In the genomic region with DNA sequence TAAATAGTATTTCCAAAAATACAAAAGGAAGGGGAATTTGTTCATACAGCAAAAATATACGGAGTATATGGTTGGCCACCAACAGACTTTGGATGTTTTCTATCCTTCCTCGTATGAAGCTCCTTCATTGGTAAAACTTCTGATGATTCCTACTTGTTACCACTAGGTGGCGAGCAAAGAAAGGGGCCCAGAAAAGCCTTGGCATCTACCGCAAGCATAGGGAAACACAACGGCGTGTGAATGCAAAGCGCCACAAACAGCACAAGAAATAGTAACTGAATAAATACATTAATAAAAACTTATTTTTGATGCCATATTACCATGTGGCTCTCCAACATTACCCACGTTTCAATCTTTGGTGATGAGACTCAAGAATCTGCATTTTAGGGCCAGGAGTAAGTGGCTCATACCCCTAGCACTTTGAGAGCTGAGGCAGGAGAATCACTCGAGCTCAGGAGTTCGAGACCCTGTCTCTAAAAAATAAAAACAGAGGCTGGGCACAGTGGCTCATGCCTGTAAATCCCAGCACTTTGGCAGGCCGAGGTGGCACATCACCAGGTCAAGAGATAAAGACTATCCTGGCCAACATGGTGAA, we compare ENCODE assay signal across 1 cellular context.
TF ChIP-seq lines count a peak whose summit lies in the region.

No MANE protein-coding gene starts in this region.

TF ChIP-seq in GM23338, 12 proteins besides CTCF, POLR2A, EP300 and RAD21 (continued from another document):
- TF ChIP-seq, protein P1, sequence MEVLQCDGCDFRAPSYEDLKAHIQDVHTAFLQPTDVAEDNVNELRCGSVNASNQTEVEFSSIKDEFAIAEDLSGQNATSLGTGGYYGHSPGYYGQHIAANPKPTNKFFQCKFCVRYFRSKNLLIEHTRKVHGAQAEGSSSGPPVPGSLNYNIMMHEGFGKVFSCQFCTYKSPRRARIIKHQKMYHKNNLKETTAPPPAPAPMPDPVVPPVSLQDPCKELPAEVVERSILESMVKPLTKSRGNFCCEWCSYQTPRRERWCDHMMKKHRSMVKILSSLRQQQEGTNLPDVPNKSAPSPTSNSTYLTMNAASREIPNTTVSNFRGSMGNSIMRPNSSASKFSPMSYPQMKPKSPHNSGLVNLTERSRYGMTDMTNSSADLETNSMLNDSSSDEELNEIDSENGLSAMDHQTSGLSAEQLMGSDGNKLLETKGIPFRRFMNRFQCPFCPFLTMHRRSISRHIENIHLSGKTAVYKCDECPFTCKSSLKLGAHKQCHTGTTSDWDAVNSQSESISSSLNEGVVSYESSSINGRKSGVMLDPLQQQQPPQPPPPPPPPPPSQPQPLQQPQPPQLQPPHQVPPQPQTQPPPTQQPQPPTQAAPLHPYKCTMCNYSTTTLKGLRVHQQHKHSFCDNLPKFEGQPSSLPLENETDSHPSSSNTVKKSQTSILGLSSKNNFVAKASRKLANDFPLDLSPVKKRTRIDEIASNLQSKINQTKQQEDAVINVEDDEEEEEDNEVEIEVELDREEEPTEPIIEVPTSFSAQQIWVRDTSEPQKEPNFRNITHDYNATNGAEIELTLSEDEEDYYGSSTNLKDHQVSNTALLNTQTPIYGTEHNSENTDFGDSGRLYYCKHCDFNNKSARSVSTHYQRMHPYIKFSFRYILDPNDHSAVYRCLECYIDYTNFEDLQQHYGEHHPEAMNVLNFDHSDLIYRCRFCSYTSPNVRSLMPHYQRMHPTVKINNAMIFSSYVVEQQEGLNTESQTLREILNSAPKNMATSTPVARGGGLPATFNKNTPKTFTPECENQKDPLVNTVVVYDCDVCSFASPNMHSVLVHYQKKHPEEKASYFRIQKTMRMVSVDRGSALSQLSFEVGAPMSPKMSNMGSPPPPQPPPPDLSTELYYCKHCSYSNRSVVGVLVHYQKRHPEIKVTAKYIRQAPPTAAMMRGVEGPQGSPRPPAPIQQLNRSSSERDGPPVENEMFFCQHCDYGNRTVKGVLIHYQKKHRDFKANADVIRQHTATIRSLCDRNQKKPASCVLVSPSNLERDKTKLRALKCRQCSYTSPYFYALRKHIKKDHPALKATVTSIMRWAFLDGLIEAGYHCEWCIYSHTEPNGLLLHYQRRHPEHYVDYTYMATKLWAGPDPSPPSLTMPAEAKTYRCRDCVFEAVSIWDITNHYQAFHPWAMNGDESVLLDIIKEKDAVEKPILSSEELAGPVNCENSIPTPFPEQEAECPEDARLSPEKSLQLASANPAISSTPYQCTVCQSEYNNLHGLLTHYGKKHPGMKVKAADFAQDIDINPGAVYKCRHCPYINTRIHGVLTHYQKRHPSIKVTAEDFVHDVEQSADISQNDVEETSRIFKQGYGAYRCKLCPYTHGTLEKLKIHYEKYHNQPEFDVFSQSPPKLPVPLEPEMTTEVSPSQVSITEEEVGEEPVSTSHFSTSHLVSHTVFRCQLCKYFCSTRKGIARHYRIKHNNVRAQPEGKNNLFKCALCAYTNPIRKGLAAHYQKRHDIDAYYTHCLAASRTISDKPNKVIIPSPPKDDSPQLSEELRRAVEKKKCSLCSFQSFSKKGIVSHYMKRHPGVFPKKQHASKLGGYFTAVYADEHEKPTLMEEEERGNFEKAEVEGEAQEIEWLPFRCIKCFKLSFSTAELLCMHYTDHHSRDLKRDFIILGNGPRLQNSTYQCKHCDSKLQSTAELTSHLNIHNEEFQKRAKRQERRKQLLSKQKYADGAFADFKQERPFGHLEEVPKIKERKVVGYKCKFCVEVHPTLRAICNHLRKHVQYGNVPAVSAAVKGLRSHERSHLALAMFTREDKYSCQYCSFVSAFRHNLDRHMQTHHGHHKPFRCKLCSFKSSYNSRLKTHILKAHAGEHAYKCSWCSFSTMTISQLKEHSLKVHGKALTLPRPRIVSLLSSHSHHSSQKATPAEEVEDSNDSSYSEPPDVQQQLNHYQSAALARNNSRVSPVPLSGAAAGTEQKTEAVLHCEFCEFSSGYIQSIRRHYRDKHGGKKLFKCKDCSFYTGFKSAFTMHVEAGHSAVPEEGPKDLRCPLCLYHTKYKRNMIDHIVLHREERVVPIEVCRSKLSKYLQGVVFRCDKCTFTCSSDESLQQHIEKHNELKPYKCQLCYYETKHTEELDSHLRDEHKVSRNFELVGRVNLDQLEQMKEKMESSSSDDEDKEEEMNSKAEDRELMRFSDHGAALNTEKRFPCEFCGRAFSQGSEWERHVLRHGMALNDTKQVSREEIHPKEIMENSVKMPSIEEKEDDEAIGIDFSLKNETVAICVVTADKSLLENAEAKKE (CRISPR knock-in tag; IDR thresholded peaks at IDR 0.05) = no peak
- TF ChIP-seq ZNF114 (CRISPR knock-in tag; IDR thresholded peaks at IDR 0.05) (no peak), CREB1 (CRISPR knock-in tag; IDR thresholded peaks at IDR 0.05; ENCODE audit: low read depth) (no peak), JUNB (IDR thresholded peaks at IDR 0.05; ENCODE audit: unreplicated experiment) (no peak), STAT1 (IDR thresholded peaks at IDR 0.05; ENCODE audit: unreplicated experiment) (no peak)
- TF ChIP-seq, protein P2, sequence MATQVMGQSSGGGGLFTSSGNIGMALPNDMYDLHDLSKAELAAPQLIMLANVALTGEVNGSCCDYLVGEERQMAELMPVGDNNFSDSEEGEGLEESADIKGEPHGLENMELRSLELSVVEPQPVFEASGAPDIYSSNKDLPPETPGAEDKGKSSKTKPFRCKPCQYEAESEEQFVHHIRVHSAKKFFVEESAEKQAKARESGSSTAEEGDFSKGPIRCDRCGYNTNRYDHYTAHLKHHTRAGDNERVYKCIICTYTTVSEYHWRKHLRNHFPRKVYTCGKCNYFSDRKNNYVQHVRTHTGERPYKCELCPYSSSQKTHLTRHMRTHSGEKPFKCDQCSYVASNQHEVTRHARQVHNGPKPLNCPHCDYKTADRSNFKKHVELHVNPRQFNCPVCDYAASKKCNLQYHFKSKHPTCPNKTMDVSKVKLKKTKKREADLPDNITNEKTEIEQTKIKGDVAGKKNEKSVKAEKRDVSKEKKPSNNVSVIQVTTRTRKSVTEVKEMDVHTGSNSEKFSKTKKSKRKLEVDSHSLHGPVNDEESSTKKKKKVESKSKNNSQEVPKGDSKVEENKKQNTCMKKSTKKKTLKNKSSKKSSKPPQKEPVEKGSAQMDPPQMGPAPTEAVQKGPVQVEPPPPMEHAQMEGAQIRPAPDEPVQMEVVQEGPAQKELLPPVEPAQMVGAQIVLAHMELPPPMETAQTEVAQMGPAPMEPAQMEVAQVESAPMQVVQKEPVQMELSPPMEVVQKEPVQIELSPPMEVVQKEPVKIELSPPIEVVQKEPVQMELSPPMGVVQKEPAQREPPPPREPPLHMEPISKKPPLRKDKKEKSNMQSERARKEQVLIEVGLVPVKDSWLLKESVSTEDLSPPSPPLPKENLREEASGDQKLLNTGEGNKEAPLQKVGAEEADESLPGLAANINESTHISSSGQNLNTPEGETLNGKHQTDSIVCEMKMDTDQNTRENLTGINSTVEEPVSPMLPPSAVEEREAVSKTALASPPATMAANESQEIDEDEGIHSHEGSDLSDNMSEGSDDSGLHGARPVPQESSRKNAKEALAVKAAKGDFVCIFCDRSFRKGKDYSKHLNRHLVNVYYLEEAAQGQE (IDR thresholded peaks at IDR 0.05; ENCODE audit: unreplicated experiment) = no peak
